Comparison of ENCODE assay signal across 39 cellular contexts in the genomic region with DNA sequence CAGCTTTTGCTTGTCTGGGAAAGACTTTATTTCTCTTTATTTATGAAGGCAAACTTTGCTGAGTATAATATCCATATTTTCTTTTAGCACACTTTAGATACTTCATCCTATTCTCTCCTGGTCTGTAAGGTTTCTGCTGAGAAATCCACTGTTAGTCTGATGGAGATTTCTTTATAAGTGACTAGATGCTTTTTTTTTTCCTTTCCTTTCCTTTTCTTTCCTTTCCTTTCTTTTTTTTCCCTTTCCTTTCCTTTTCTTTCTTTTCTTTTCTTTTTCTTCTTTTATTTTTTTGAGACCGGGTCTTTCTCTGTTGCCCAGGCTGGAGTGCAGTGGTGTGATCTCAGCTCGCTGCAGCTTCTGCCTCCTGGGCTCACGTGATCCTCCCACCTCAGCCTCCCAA. TPM values are rescaled to one million over a fixed set of nuclear protein-coding genes. Genes with fewer than 3 reads are reported as not detected.
"Had no signal": no experiment of that assay in that cellular context is flagged by ENCODE, and none has a peak within 500 bp of the region (broad histone marks: within the 10 kb centered on the region; RNA-seq: fewer than 3 reads in every experiment).

No MANE protein-coding gene starts in this region.

- H3K9me3 ChIP-seq: adrenal gland, body of pancreas, breast epithelium had no signal

- H3K4me3 ChIP-seq: adrenal gland, body of pancreas, breast epithelium had no signal

- H3K27ac Mint-ChIP-seq: activated B cell treated with CpG ODN at 0.5 μM for 24 hours; activated CD4-positive, alpha-beta memory T cell treated with anti-CD3 and anti-CD28 coated beads for 36 hours; activated CD4-positive, alpha-beta T cell treated with anti-CD3 and anti-CD28 coated beads, Interleukin-2, amount 10 ng/mL, durations not matched to agents 24 days and 14 days; activated CD8-positive, alpha-beta T cell treated with anti-CD3 and anti-CD28 coated beads for 36 hours; activated naive CD4-positive, alpha-beta T cell treated with anti-CD3 and anti-CD28 coated beads for 36 hours; activated naive CD4-positive, alpha-beta T cell treated with anti-CD3 and anti-CD28 coated beads, Interleukin-2, amount 50 U/mL, for 72 hours; activated naive CD8-positive, alpha-beta T cell treated with anti-CD3 and anti-CD28 coated beads for 36 hours; activated T-cell treated with anti-CD3 and anti-CD28 coated beads, Interleukin-2, amount 50 U/mL, for 72 hours; activated T-helper 1 cell treated with anti-CD3 and anti-CD28 coated beads, Interleukin-12 subunit alpha, Interleukin-12 subunit beta, Interleukin-2, Interleukin-4 antibody, amounts not matched to agents 30 ng/mL and 10 ng/mL and 1 ng/mL, durations not matched to agents 14 hours and 24 hours and 36 hours; activated T-helper 17 cell treated with anti-CD3 and anti-CD28 coated beads, Interleukin-2, amount 50 U/mL, for 72 hours; T-helper 1 cell treated with Interleukin-12 subunit alpha and Interleukin-12 subunit beta and Interleukin-4 antibody, amounts not matched to agents 30 μg/mL and 1 μg/mL, for 36 hours; T-helper 2 cell treated with Interferon-gamma antibody and Interleukin-4, amounts not matched to agents 5 μg/mL and 100 μg/mL, for 36 hours had no signal

- H3K27me3 ChIP-seq: adrenal gland, body of pancreas, brain microvascular endothelial cell, breast epithelium had no signal

- H3K9me3 Mint-ChIP-seq: activated CD4-positive, alpha-beta T cell treated with anti-CD3 and anti-CD28 coated beads, Interleukin-2, amount 10 ng/mL, durations not matched to agents 24 days and 14 days; activated CD8-positive, alpha-beta T cell treated with anti-CD3 and anti-CD28 coated beads for 36 hours; activated naive CD4-positive, alpha-beta T cell treated with anti-CD3 and anti-CD28 coated beads, Interleukin-2, amount 50 U/mL, for 72 hours; activated T-helper 1 cell treated with anti-CD3 and anti-CD28 coated beads, Interleukin-12 subunit alpha, Interleukin-12 subunit beta, Interleukin-2, Interleukin-4 antibody, amounts not matched to agents 30 ng/mL and 10 ng/mL and 1 ng/mL, durations not matched to agents 14 hours and 24 hours and 36 hours; activated T-helper 17 cell treated with anti-CD3 and anti-CD28 coated beads, Interleukin-2, amount 50 U/mL, for 72 hours; T-helper 1 cell treated with Interleukin-12 subunit alpha and Interleukin-12 subunit beta and Interleukin-4 antibody, amounts not matched to agents 30 μg/mL and 1 μg/mL, for 36 hours had no signal

- H3K4me1 ChIP-seq: adrenal gland, body of pancreas, breast epithelium had no signal

- H3K4me3 Mint-ChIP-seq: activated B cell treated with CpG ODN at 0.5 μM for 24 hours; activated CD4-positive, alpha-beta memory T cell treated with anti-CD3 and anti-CD28 coated beads for 36 hours; activated CD4-positive, alpha-beta T cell treated with anti-CD3 and anti-CD28 coated beads, Interleukin-2, amount 10 ng/mL, durations not matched to agents 24 days and 14 days; activated CD8-positive, alpha-beta T cell treated with anti-CD3 and anti-CD28 coated beads for 36 hours; activated naive CD4-positive, alpha-beta T cell treated with anti-CD3 and anti-CD28 coated beads for 36 hours; activated naive CD8-positive, alpha-beta T cell treated with anti-CD3 and anti-CD28 coated beads for 36 hours; activated T-cell treated with anti-CD3 and anti-CD28 coated beads, Interleukin-2, amount 50 U/mL, for 4 hours; activated T-cell treated with anti-CD3 and anti-CD28 coated beads, Interleukin-2, amount 50 U/mL, for 72 hours; activated T-helper 1 cell treated with anti-CD3 and anti-CD28 coated beads, Interleukin-12 subunit alpha, Interleukin-12 subunit beta, Interleukin-2, Interleukin-4 antibody, amounts not matched to agents 30 ng/mL and 10 ng/mL and 1 ng/mL, durations not matched to agents 14 hours and 24 hours and 36 hours; activated T-helper 17 cell treated with anti-CD3 and anti-CD28 coated beads, Interleukin-2, amount 50 U/mL, for 72 hours; T-helper 1 cell treated with Interleukin-12 subunit alpha and Interleukin-12 subunit beta and Interleukin-4 antibody, amounts not matched to agents 30 μg/mL and 1 μg/mL, for 36 hours; T-helper 2 cell treated with Interferon-gamma antibody and Interleukin-4, amounts not matched to agents 5 μg/mL and 100 μg/mL, for 36 hours had no signal

- H3K4me1 Mint-ChIP-seq: activated B cell treated with CpG ODN at 0.5 μM for 24 hours; activated CD4-positive, alpha-beta T cell treated with anti-CD3 and anti-CD28 coated beads, Interleukin-2, amount 10 ng/mL, durations not matched to agents 24 days and 14 days; activated naive CD8-positive, alpha-beta T cell treated with anti-CD3 and anti-CD28 coated beads for 36 hours; activated T-helper 17 cell treated with anti-CD3 and anti-CD28 coated beads, Interleukin-2, amount 50 U/mL, for 72 hours had no signal

- H3K36me3 Mint-ChIP-seq: activated CD4-positive, alpha-beta memory T cell treated with anti-CD3 and anti-CD28 coated beads for 36 hours; activated naive CD4-positive, alpha-beta T cell treated with anti-CD3 and anti-CD28 coated beads, Interleukin-2, amount 50 U/mL, for 72 hours; activated naive CD8-positive, alpha-beta T cell treated with anti-CD3 and anti-CD28 coated beads for 36 hours had no signal

- H3K27ac ChIP-seq: adrenal gland, body of pancreas, brain microvascular endothelial cell, breast epithelium, VCaP had no signal

- H3K36me3 ChIP-seq: adrenal gland, brain microvascular endothelial cell, breast epithelium had no signal

- ATAC-seq: activated CD8-positive, alpha-beta T cell treated with anti-CD3 and anti-CD28 coated beads for 36 hours; activated naive CD4-positive, alpha-beta T cell treated with anti-CD3 and anti-CD28 coated beads, Interleukin-2, amount 50 U/mL, for 72 hours; activated T-cell treated with anti-CD3 and anti-CD28 coated beads, Interleukin-2, amount 50 U/mL, for 4 hours; activated T-cell treated with anti-CD3 and anti-CD28 coated beads, Interleukin-2, amount 50 U/mL, for 72 hours; activated T-helper 17 cell treated with anti-CD3 and anti-CD28 coated beads, Interleukin-2, amount 50 U/mL, for 72 hours; body of pancreas had no signal

- DNase-seq: activated B cell treated with CpG ODN at 0.5 μM for 24 hours; activated CD4-positive, alpha-beta memory T cell treated with anti-CD3 and anti-CD28 coated beads for 36 hours; activated CD4-positive, alpha-beta T cell treated with anti-CD3 and anti-CD28 coated beads for 4 hours; activated CD4-positive, alpha-beta T cell treated with anti-CD3 and anti-CD28 coated beads, Interleukin-2, amount 10 ng/mL, durations not matched to agents 24 days and 14 days; activated CD4-positive, alpha-beta T cell treated with anti-CD3 and anti-CD28 coated beads, Interleukin-2, amount 50 U/mL, for 1 hour; activated CD4-positive, alpha-beta T cell treated with anti-CD3 and anti-CD28 coated beads, Interleukin-2, amount 50 U/mL, for 4 hours; activated CD4-positive, CD25-positive, alpha-beta regulatory T cell treated with anti-CD3 and anti-CD28 coated beads, Interleukin-2, amount 50 U/mL, for 72 hours; activated CD8-positive, alpha-beta memory T cell treated with anti-CD3 and anti-CD28 coated beads, Interleukin-2, amount 50 U/mL, for 4 hours; activated CD8-positive, alpha-beta T cell treated with anti-CD3 and anti-CD28 coated beads for 36 hours; activated effector memory CD4-positive, alpha-beta T cell treated with anti-CD3 and anti-CD28 coated beads, Interleukin-2, amount 50 U/mL, for 16 hours; activated gamma-delta T cell treated with Interleukin-2 at 50 U/mL for 16 hours; activated naive CD4-positive, alpha-beta T cell; activated naive CD4-positive, alpha-beta T cell treated with anti-CD3 and anti-CD28 coated beads for 36 hours; activated naive CD4-positive, alpha-beta T cell treated with anti-CD3 and anti-CD28 coated beads, Interleukin-2, amount 50 U/mL, for 16 hours; activated naive CD8-positive, alpha-beta T cell treated with anti-CD3 and anti-CD28 coated beads for 36 hours; activated T-cell treated with anti-CD3 and anti-CD28 coated beads for 4 hours; activated T-cell treated with anti-CD3 and anti-CD28 coated beads, Interleukin-2, amount 50 U/mL, for 1 hour; activated T-cell treated with anti-CD3 and anti-CD28 coated beads, Interleukin-2, amount 50 U/mL, for 4 hours; activated T-cell treated with anti-CD3 and anti-CD28 coated beads, Interleukin-2, amount 50 U/mL, for 72 hours; adrenal gland; amniotic stem cell; aorta; body of pancreas; brain microvascular endothelial cell; central memory CD4-positive, alpha-beta T cell; T-helper 1 cell; T-helper 2 cell; T-helper 9 cell had no signal

RNA-seq across cellular contexts. Expression of a gene that starts 38.4 kb away (rescaled TPM):
- total RNA-seq: activated B cell treated with CpG ODN at 0.5 μM for 24 hours; activated CD4-positive, alpha-beta memory T cell treated with anti-CD3 and anti-CD28 coated beads for 36 hours; activated CD4-positive, alpha-beta T cell treated with anti-CD3 and anti-CD28 coated beads, Interleukin-2, amount 10 ng/mL, durations not matched to agents 24 days and 14 days; activated CD8-positive, alpha-beta memory T cell treated with anti-CD3 and anti-CD28 coated beads for 36 hours; activated CD8-positive, alpha-beta T cell treated with anti-CD3 and anti-CD28 coated beads for 36 hours; activated naive CD4-positive, alpha-beta T cell treated with anti-CD3 and anti-CD28 coated beads for 36 hours; activated naive CD4-positive, alpha-beta T cell treated with anti-CD3 and anti-CD28 coated beads, Interleukin-2, amount 50 U/mL, for 72 hours; activated naive CD8-positive, alpha-beta T cell treated with anti-CD3 and anti-CD28 coated beads for 36 hours; activated T-cell treated with anti-CD3 and anti-CD28 coated beads, Interleukin-2, amount 50 U/mL, for 4 hours; activated T-cell treated with anti-CD3 and anti-CD28 coated beads, Interleukin-2, amount 50 U/mL, for 72 hours; activated T-helper 1 cell treated with anti-CD3 and anti-CD28 coated beads, Interleukin-12 subunit alpha, Interleukin-12 subunit beta, Interleukin-2, Interleukin-4 antibody, amounts not matched to agents 30 ng/mL and 10 ng/mL and 1 ng/mL, durations not matched to agents 14 hours and 24 hours and 36 hours; activated T-helper 17 cell treated with anti-CD3 and anti-CD28 coated beads, Interleukin-2, amount 50 U/mL, for 72 hours; adrenal gland; aorta; astrocyte; body of pancreas; breast epithelium; cardiac septum; cerebellum had no signal
- polyA plus RNA-seq: adrenal gland, aorta had no signal
